In the genomic region with DNA sequence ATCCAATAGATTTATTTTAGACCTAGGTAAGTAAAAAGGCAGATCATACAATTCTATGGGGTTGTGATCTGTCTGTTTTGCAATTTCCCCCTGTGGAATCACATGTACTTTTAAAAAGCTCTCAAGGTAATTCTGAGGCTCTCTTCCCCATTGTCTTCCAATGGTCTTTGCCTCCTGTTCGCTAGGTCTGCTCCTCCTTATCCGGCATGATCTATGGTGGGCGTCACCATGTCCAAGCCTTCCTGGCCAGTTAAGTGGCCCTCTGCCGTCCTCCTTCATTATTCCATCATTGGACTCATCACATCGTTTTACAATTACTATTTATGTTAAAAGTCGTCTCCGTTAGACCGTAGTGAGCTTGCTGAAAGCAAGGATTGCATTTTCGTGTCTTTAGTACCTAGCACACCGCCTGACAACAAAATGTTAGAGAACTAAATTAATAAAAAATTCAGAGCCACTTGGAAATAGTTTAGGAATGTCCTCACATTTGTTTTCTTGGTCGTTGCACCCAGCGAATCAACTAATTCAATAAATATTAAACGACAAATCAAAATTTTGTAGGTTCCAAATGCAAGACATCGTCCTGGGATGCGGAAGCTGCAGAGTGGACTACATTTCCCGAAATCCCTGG, we compare ENCODE assay signal across 8 cellular contexts. TPM values are rescaled to one million over a fixed set of nuclear protein-coding genes. Genes with fewer than 3 reads are reported as not detected.
DNase-seq lines count a peak whose midpoint lies in the region; ATAC-seq lines count a peak whose summit lies in the region.

No MANE protein-coding gene starts in this region.

- no peaks in the 10 kb centered on the region for H3K36me3 Mint-ChIP-seq in activated naive CD8-positive, alpha-beta T cell treated with anti-CD3 and anti-CD28 coated beads, Interleukin-2, amount 10 ng/mL, durations not matched to agents 7 days and 5 days

- ATAC-seq in activated naive CD8-positive, alpha-beta T cell treated with anti-CD3 and anti-CD28 coated beads, Interleukin-2, amount 10 ng/mL, durations not matched to agents 7 days and 5 days (ENCODE audit: low read depth): no peak
- ATAC-seq in HG02973 (IDR thresholded peaks at IDR 0.05; ENCODE audit: unreplicated experiment): no peak

- H3K27me3 ChIP-seq in GM23248 (replicated peaks; ENCODE audit: insufficient read depth): no peaks in the 10 kb centered on the region
- no peaks in the 10 kb centered on the region for H3K27me3 ChIP-seq in skeletal muscle tissue (ENCODE audit: control insufficient read depth in 3 of 3, insufficient read depth in 3 of 3, low read length in 3 of 3)

- H3K4me1 ChIP-seq in GM23248 (ENCODE audit: insufficient read depth): peaks cover 10% of the 10 kb centered on the region; the same call in 1 of the 2 replicates
- H3K4me1 ChIP-seq in skeletal muscle tissue (ENCODE audit: control insufficient read depth in 3 of 3, insufficient read depth in 3 of 3, low read length in 3 of 3): peaks cover 0 to 10% (median 5%) of the 10 kb centered on the region in 3 donors

- peaks cover 26% of the 10 kb centered on the region for H3K4me1 Mint-ChIP-seq in activated naive CD8-positive, alpha-beta T cell treated with anti-CD3 and anti-CD28 coated beads, Interleukin-2, amount 10 ng/mL, durations not matched to agents 7 days and 5 days

- no peaks in the 10 kb centered on the region for H3K27me3 Mint-ChIP-seq in activated naive CD8-positive, alpha-beta T cell treated with anti-CD3 and anti-CD28 coated beads, Interleukin-2, amount 10 ng/mL, durations not matched to agents 7 days and 5 days

- WGBS in GM23248 (ENCODE audit: low coverage in 1 of 2, low lambda C conversion rate in 2 of 2, missing lambda C conversion rate in 2 of 2), 2 experiments: 22 to 24% methylated on average over 16 of the region's 16 CpGs

- H3K9me3 ChIP-seq in GM23248 (ENCODE audit: low read depth) (no peaks in the 10 kb centered on the region), skeletal muscle tissue (ENCODE audit: control insufficient read depth in 3 of 3, low read length in 3 of 3) (no peaks in the 10 kb centered on the region)

- H3K9ac ChIP-seq in GM23248 (no peak overlapping the region), skeletal muscle tissue (ENCODE audit: low read depth in 1 of 3, low read length in 3 of 3) (peak overlapping the region in 1 of 3 donors; percentile 44)

- peaks cover 29% of the 10 kb centered on the region for H3K79me2 ChIP-seq in GM23248 (ENCODE audit: insufficient read depth)

- H3K4me3 ChIP-seq in GM23248: peak overlapping the region; percentile 99
- H3K4me3 ChIP-seq in iPS-11a (ENCODE audit: low read depth, low read length): peak overlapping the region; percentile 79
- peak overlapping the region; percentile 89 to 94 (median 94) for H3K4me3 ChIP-seq in skeletal muscle tissue (ENCODE audit: low read length in 3 of 3)

- H2AFZ ChIP-seq in GM23248: peak overlapping the region; percentile 96

- H3K27ac Mint-ChIP-seq in activated naive CD8-positive, alpha-beta T cell treated with anti-CD3 and anti-CD28 coated beads, Interleukin-2, amount 10 ng/mL, durations not matched to agents 7 days and 5 days: peak overlapping the region; percentile 98

- H3K4me2 ChIP-seq in GM23248 (ENCODE audit: unreplicated experiment): peak overlapping the region; percentile 93

- no peaks in the 10 kb centered on the region for H3K9me2 ChIP-seq in GM23248 (ENCODE audit: insufficient read depth)

- peak; percentile 20 for DNase-seq in DMS153 (lab: John Stamatoyannopoulos, UW)
- DNase-seq in GM23248: peak; percentile 22
- DNase-seq in NCI-H524 treated with DMSO at 0.1 percent for 48 hours (lab: John Stamatoyannopoulos, UW): peak; percentile 33
- no peak for DNase-seq in activated naive CD8-positive, alpha-beta T cell treated with anti-CD3 and anti-CD28 coated beads, Interleukin-2, amount 10 ng/mL, durations not matched to agents 7 days and 5 days
- DNase-seq in glomerular visceral epithelial cell (ENCODE audit: extremely low spot score): no peak

- H4K20me1 ChIP-seq in GM23248 (ENCODE audit: insufficient read depth): no peaks in the 10 kb centered on the region

- no peak overlapping the region; the same call in 1 of the 2 replicates for H3K27ac ChIP-seq in GM23248
- H3K27ac ChIP-seq in skeletal muscle tissue (ENCODE audit: low read depth, low read length): no peak overlapping the region

- peaks cover 5% of the 10 kb centered on the region; the same call in 1 of the 2 replicates for H3F3A ChIP-seq in GM23248 (ENCODE audit: insufficient read depth)

- H3K4me3 Mint-ChIP-seq in activated naive CD8-positive, alpha-beta T cell treated with anti-CD3 and anti-CD28 coated beads, Interleukin-2, amount 10 ng/mL, durations not matched to agents 7 days and 5 days: peak overlapping the region; percentile 97

- no peaks in the 10 kb centered on the region for H3K36me3 ChIP-seq in GM23248 (ENCODE audit: low read depth)
- no peaks in the 10 kb centered on the region for H3K36me3 ChIP-seq in skeletal muscle tissue (ENCODE audit: control insufficient read depth in 3 of 3, insufficient read depth in 3 of 3, low read length in 3 of 3)

- in situ Hi-C loops in GM23248 (cut with MboI): no loop called here

- no peaks in the 10 kb centered on the region for H3K9me3 Mint-ChIP-seq in activated naive CD8-positive, alpha-beta T cell treated with anti-CD3 and anti-CD28 coated beads, Interleukin-2, amount 10 ng/mL, durations not matched to agents 7 days and 5 days

- POLR2A ChIA-PET in activated naive CD8-positive, alpha-beta T cell treated with anti-CD3 and anti-CD28 coated beads, Interleukin-2, amount 10 ng/mL, durations not matched to agents 7 days and 5 days (lab: Charles Lee): interaction anchor here (1.5 kb wide), 1 partner anchor 45 kb away, joined by 3 read pairs; no protein-coding TSS in a partner anchor

RNA-seq across cellular contexts. Expression of gene STXBP5, which starts 2.2 kb away (rescaled TPM):
- 28.7 and 49.9 TPM in 2 replicates for total RNA-seq in GM23248 (2014; rRNA removed; shearing (Covaris generic))
- polyA plus RNA-seq in GM23248 (2016; fragmentation: Nextera tagmentation; extraction: Ambion mirVana): 4.4 and 4.9 TPM in 2 replicates
- 10 to 100 TPM; 19.4 to 23.4 TPM for total RNA-seq in activated naive CD8-positive, alpha-beta T cell treated with anti-CD3 and anti-CD28 coated beads, Interleukin-2, amount 10 ng/mL, durations not matched to agents 7 days and 5 days
- total RNA-seq in skeletal muscle tissue: 14.6 TPM

Comparison
In these comparisons a context has a peak if more than half of its experiments do, and no peak if none do; other contexts are left out.
1. DNase-seq: peak in DMS153 (single experiment), GM23248 (single experiment) and NCI-H524 treated with DMSO at 0.1 percent for 48 hours (single experiment); none in activated naive CD8-positive, alpha-beta T cell treated with anti-CD3 and anti-CD28 coated beads, Interleukin-2, amount 10 ng/mL, durations not matched to agents 7 days and 5 days (single experiment) and glomerular visceral epithelial cell (single experiment).
2. Peak in every context shown above with its lines, with median percentiles within 50 percentile points of each other: H3K4me3 ChIP-seq.